ENCODE assay signal across 1 cellular context in the genomic region with DNA sequence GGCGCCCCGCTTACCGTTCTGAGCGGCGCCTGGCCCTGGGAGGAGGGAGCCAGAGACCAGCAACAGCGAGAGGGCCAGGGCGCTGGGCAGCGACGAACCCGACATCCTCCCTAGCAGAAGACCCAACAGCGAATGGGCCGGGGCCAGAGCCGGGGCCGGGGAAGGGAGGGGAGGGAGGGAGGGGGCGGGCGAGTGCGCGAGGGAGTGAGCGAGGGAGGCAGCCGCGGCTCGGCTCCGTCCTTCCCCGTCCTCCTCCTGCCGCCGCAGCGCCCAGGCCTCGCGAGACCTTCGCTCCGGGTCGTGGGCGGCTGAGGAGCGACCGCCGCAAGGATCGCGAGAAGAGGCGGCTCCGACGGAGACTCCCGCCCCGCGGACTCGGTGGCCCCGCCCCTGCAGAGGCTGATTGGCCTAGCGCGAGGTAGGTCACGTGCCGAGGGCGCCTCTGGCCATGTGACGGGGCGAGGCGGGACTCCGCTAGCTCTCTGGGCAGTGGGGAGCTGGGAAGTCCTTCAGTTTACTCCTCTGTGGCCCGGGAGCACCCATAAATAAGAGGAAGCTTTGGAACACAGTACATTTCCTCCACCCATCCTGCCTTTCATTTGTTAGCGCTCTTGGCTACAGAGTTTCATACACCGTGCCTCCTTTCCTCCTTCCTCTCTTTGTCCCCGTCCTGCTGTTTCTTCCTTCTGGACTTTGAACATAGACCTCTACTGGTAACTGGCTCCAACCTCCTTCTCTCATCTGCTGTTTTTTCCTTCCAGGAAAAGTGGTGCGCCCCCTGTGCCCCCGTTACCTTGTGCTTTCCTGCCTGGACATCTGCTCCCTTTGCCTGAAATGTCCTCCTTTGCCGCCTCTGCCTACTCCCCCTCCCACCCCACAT.
TF ChIP-seq lines count a peak whose summit lies in the region.

A gene (minus strand): TSS at position 279 of the 880 bp plus-strand sequence. CDS start 174 bp downstream, at position 105.

TF ChIP-seq in H1, 55 proteins besides CTCF, POLR2A, EP300 and RAD21:
- TF ChIP-seq CHD2 (IDR thresholded peaks at IDR 0.05; ENCODE audit: low read length) (peak; percentile 97), PHF8 (conservative IDR thresholded peaks at IDR 0.05; ENCODE audit: low read depth, low read length) (peak; percentile 49; the same call in 1 of the 2 replicates), SP1 (IDR thresholded peaks at IDR 0.05; ENCODE audit: low read depth, low read length) (peak; percentile 37; the same call in 1 of the 2 replicates), SP2 (IDR thresholded peaks at IDR 0.05; ENCODE audit: low read length) (no peak), SIX5 (IDR thresholded peaks at IDR 0.05; ENCODE audit: low read depth, low read length) (no peak), EGR1 (IDR thresholded peaks at IDR 0.05; ENCODE audit: borderline replicate concordance, low read depth, low read length) (peak; percentile 61), KDM4A (IDR thresholded peaks at IDR 0.05; ENCODE audit: low read depth, low read length, severe bottlenecking) (peak; percentile 47), ZNF274 (IDR thresholded peaks at IDR 0.05; ENCODE audit: borderline replicate concordance, extremely low read depth, low read length) (no peak), POLR2AphosphoS5 (IDR thresholded peaks at IDR 0.05; ENCODE audit: low read depth, low read length) (peak; percentile 82), ASH2L (IDR thresholded peaks at IDR 0.05; ENCODE audit: low read length) (no peak), SP4 (IDR thresholded peaks at IDR 0.05; ENCODE audit: low read length) (peak; percentile 79; the same call in 1 of the 2 replicates), SUZ12 (IDR thresholded peaks at IDR 0.05; ENCODE audit: low read length) (no peak), TAF1 (IDR thresholded peaks at IDR 0.05; ENCODE audit: low read depth, low read length) (peak; percentile 91), TCF12 (IDR thresholded peaks at IDR 0.05; ENCODE audit: low read depth, low read length) (no peak), BCL11A (IDR thresholded peaks at IDR 0.05; ENCODE audit: low read depth in 2 of 2, low read length in 2 of 2) (no peak), BRCA1 (IDR thresholded peaks at IDR 0.05; ENCODE audit: low read depth, low read length) (peak; percentile 87), TBP (IDR thresholded peaks at IDR 0.05; ENCODE audit: low read depth, low read length) (peak; percentile 65), HDAC6 (IDR thresholded peaks at IDR 0.05; ENCODE audit: low read depth, low read length) (no peak), SIN3A (conservative IDR thresholded peaks at IDR 0.05 in 1 of 2, IDR thresholded peaks at IDR 0.05 in 1 of 2; ENCODE audit: low read depth in 1 of 2, low read length in 2 of 2) (peak in 1 of 2 experiments; percentile 54; a peak in 1 of 4 replicates), CREB1 (IDR thresholded peaks at IDR 0.05) (no peak; the same call in 1 of the 2 replicates), YY1 (IDR thresholded peaks at IDR 0.05; ENCODE audit: low read depth, low read length) (no peak), TAF7 (optimal IDR thresholded peaks at IDR 0.05; ENCODE audit: borderline replicate concordance, low read depth, low read length) (peak; percentile 54)
- TF ChIP-seq, protein P1, sequence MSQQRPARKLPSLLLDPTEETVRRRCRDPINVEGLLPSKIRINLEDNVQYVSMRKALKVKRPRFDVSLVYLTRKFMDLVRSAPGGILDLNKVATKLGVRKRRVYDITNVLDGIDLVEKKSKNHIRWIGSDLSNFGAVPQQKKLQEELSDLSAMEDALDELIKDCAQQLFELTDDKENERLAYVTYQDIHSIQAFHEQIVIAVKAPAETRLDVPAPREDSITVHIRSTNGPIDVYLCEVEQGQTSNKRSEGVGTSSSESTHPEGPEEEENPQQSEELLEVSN (IDR thresholded peaks at IDR 0.05): peak; percentile 85
- TF ChIP-seq, protein P2, sequence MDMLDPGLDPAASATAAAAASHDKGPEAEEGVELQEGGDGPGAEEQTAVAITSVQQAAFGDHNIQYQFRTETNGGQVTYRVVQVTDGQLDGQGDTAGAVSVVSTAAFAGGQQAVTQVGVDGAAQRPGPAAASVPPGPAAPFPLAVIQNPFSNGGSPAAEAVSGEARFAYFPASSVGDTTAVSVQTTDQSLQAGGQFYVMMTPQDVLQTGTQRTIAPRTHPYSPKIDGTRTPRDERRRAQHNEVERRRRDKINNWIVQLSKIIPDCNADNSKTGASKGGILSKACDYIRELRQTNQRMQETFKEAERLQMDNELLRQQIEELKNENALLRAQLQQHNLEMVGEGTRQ (IDR thresholded peaks at IDR 0.05; ENCODE audit: low read length): peak; percentile 99
- TF ChIP-seq, protein P3, sequence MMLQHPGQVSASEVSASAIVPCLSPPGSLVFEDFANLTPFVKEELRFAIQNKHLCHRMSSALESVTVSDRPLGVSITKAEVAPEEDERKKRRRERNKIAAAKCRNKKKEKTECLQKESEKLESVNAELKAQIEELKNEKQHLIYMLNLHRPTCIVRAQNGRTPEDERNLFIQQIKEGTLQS (IDR thresholded peaks at IDR 0.05; ENCODE audit: insufficient read depth, low read depth, low read length): peak; percentile 98
- TF ChIP-seq, protein P4, sequence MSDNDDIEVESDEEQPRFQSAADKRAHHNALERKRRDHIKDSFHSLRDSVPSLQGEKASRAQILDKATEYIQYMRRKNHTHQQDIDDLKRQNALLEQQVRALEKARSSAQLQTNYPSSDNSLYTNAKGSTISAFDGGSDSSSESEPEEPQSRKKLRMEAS (IDR thresholded peaks at IDR 0.05): peak; percentile 91
